ENCODE assay signal across 23 cellular contexts in the genomic region with DNA sequence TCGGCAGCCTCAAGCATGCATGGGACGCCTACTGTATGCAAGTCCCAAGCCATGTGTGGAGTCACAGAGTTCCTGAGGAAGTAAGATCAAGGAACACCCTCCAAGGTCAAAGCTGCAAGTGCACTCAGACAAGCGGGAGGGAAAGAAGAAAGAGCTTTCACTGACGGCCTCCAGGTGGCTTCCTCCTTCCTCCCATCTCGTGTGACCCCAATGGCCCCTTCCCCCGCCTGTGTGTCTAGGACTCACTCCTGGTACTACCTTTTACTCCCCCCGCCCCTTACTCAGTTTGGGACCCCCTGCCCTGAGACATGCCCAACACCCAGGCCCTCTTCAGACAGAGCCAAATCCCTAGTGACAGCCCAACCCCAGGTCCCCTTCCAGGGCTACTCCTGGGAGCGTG. TPM values are rescaled to one million over a fixed set of nuclear protein-coding genes. Genes with fewer than 3 reads are reported as not detected.
DNase-seq lines count a peak whose midpoint lies in the region; TF ChIP-seq lines count a peak whose summit lies in the region.
"Had no signal": no experiment of that assay in that cellular context is flagged by ENCODE, and none has a peak within 500 bp of the region (broad histone marks: within the 10 kb centered on the region; RNA-seq: fewer than 3 reads in every experiment).

No MANE protein-coding gene starts in this region.

- intact Hi-C loops in spleen (cut with DNase I; ENCODE audit: low total_unique reads) = no loop called here
- intact Hi-C loops in breast epithelium (cut with DNase I; ENCODE audit: low total_unique reads) = loop anchor here (10.0 kb wide), 1 partner anchor 216 kb away; a partner anchor contains a TSS

- H3K27ac ChIP-seq in RWPE1 (peak overlapping the region; percentile 27), spleen (no peak overlapping the region), breast epithelium (no peak overlapping the region)
- H3K27ac ChIP-seq: C4-2B, hepatocyte, neural progenitor cell, psoas muscle, upper lobe of right lung had no signal

- no peak for TF ChIP-seq POLR2A in spleen (IDR thresholded peaks at IDR 0.05)
- TF ChIP-seq POLR2A in breast epithelium (IDR thresholded peaks at IDR 0.05) = no peak

- H3K4me1 ChIP-seq in spleen = peaks cover 6 to 76% (median 42%) of the 10 kb centered on the region in 6 donors
- peaks cover 2 to 3% of the 10 kb centered on the region in 2 donors for H3K4me1 ChIP-seq in breast epithelium

- POLR2A ChIA-PET in RWPE1 (lab: Yijun Ruan, JAX; ENCODE audit: low non-redundant PET) = no interaction called here

- CTCF ChIA-PET in RWPE1 (lab: Yijun Ruan, JAX) = interaction anchor here (0.6 to 1.4 kb wide), 3 partner anchors 104 to 289 kb away, joined by 3 to 9 read pairs (median 4); a partner anchor contains a TSS

- peak; percentile 3 for DNase-seq in CD1c-positive myeloid dendritic cell (ENCODE audit: extremely low spot score)
- no peak for DNase-seq in GM13977 (ENCODE audit: low spot score)
- DNase-seq in RWPE1 (ENCODE audit: low spot score) = no peak
- DNase-seq in iPS-NIHi7 (ENCODE audit: extremely low spot score) = peak; percentile 44
- no peak for DNase-seq in SHP77 (lab: John Stamatoyannopoulos, UW)
- no peak for DNase-seq in GF-D8 (lab: John Stamatoyannopoulos, UW)
- DNase-seq in spleen = no peak
- DNase-seq in breast epithelium (ENCODE audit: low spot score in 2 of 2) = no peak
- DNase-seq: activated T-cell treated with anti-CD3 and anti-CD28 coated beads, Interleukin-2, amount 50 U/mL, for 72 hours; effector CD4-positive, alpha-beta T cell; erythroblast; foreskin melanocyte; NCI-H1694 treated with DMSO at 0.1 percent for 48 hours; NCI-H2171 treated with DMSO at 0.1 percent for 48 hours; NCI-H69; psoas muscle; substantia nigra; T-helper 9 cell; upper lobe of right lung had no signal

- H3K4me3 ChIP-seq in spleen = no peak overlapping the region
- no peak overlapping the region for H3K4me3 ChIP-seq in breast epithelium
- H3K4me3 ChIP-seq: hepatocyte, neural progenitor cell, psoas muscle, upper lobe of right lung had no signal

- 57 to 73% (median 68%) methylated on average over 8 of the region's 8 CpGs for WGBS in spleen, 5 donors

- TF ChIP-seq CTCF in GM13977 (IDR thresholded peaks at IDR 0.05; ENCODE audit: extremely low read depth, insufficient read depth, missing control alignments) = peak; percentile 17
- no peak for TF ChIP-seq CTCF in RWPE1 (conservative IDR thresholded peaks at IDR 0.05; ENCODE audit: low read depth)
- TF ChIP-seq CTCF in spleen (IDR thresholded peaks at IDR 0.05 in 8 of 11, conservative IDR thresholded peaks at IDR 0.05 in 3 of 11) = no peak
- no peak for TF ChIP-seq CTCF in breast epithelium (IDR thresholded peaks at IDR 0.05)

- no peaks in the 10 kb centered on the region for H3K27me3 ChIP-seq in spleen (replicated peaks in 1 of 7)
- no peaks in the 10 kb centered on the region for H3K27me3 ChIP-seq in breast epithelium
- H3K27me3 ChIP-seq: hepatocyte, neural progenitor cell, upper lobe of right lung had no signal

- H3K36me3 ChIP-seq in spleen (peaks cover 0 to 61% (median 22%) of the 10 kb centered on the region in 6 donors), breast epithelium (no peaks in the 10 kb centered on the region)
- H3K36me3 ChIP-seq: neural progenitor cell had no signal

- in situ Hi-C loops in GM13977 (cut with MboI; ENCODE audit: low pct_unique_long_range_greater_than_20kb, low sequenced_read_pairs, unreplicated experiment) = no loop called here

- H3K9me3 ChIP-seq in spleen (peaks cover 0 to 1% (median 0%) of the 10 kb centered on the region in 8 donors), breast epithelium (no peaks in the 10 kb centered on the region)
- H3K9me3 ChIP-seq: psoas muscle, upper lobe of right lung had no signal

RNA-seq across cellular contexts. Expression of a gene that starts 6.0 kb away (rescaled TPM):
- 10 to 100 TPM in 5 of 7 donors, 1 to 10 TPM in 2; 7.7 to 15.3 (median 13.2) TPM for total RNA-seq in spleen
- 10 to 100 TPM; 20.5 to 24.5 (median 22.6) TPM for polyA plus RNA-seq in spleen
- total RNA-seq in breast epithelium = 1 to 10 TPM; 5.6 to 6.7 (median 5.8) TPM

RNA-seq across cellular contexts. Expression of a gene that starts 6.3 kb away (rescaled TPM):
- total RNA-seq in spleen (100 to 1,000 TPM; 232 to 329 (median 281) TPM), breast epithelium (10 to 100 TPM; 76.0 to 79.5 (median 77.4) TPM)
- 100 to 1,000 TPM in 2 of 3 donors, 10 to 100 TPM in 1; 70.5 to 192 (median 190) TPM for polyA plus RNA-seq in spleen

RNA-seq across cellular contexts. Expression of a gene that starts 42.6 kb away (rescaled TPM):
- total RNA-seq in spleen (10 to 100 TPM in 5 of 7 donors, 1 to 10 TPM in 2; 4.5 to 18.7 (median 12.0) TPM), breast epithelium (10 to 100 TPM in 2 of 3 donors, 1 to 10 TPM in 1; 9.5 to 24.0 (median 20.2) TPM)
- 1 to 10 TPM; 2.1 to 4.4 (median 4.1) TPM for polyA plus RNA-seq in spleen
- total RNA-seq: H4 had no signal

Comparison
In these comparisons a context has a peak if more than half of its experiments do, and no peak if none do; other contexts are left out.
1. DNase-seq: peak in CD1c-positive myeloid dendritic cell (single experiment) and iPS-NIHi7 (single experiment); none in GM13977 (single experiment), RWPE1 (single experiment), SHP77 (0 of 2), GF-D8 (single experiment), spleen (single experiment) and breast epithelium (0 of 2).